ENCODE assay signal across 11 cellular contexts in the genomic region with DNA sequence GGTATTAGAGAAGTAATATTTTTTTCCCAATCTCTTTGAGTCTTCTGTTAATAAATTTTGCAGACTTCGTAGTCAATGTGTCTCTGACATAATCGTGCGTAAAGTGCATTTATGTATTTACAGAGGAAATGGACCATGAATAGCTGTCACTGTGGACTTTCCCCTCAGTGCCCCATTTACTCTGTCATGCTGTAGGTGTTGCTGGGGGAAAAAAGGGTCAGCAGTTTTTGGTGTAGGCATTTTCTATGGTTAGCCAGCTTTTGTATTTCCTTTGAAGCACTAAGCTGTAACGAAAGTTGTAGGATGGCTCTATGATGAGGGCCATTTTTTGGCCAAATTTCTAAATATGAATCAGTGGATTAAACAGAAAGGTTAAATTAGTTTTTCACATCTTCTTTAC.
DNase-seq lines count a peak whose midpoint lies in the region; ATAC-seq and TF ChIP-seq lines count a peak whose summit lies in the region.
"Had no signal": no experiment of that assay in that cellular context is flagged by ENCODE, and none has a peak within 500 bp of the region (broad histone marks: within the 10 kb centered on the region; RNA-seq: fewer than 3 reads in every experiment).

No MANE protein-coding gene starts in this region.

- H3K9me3 ChIP-seq in upper lobe of right lung, result no peaks in the 10 kb centered on the region

- H3K4me1 ChIP-seq in upper lobe of right lung, result no peaks in the 10 kb centered on the region

- no peaks in the 10 kb centered on the region for H3K36me3 ChIP-seq in upper lobe of right lung

- intact Hi-C loops in upper lobe of right lung (cut with DNase I), result no loop called here
- intact Hi-C loops in head of caudate nucleus (cut with DNase I), result no loop called here
- intact Hi-C loops in left colon (cut with DNase I, micrococcal nuclease), result no loop called here

- DNase-seq in dermis microvascular lymphatic vessel endothelial cell (ENCODE audit: low read depth in 2 of 2) (peak; percentile 1 to 4), upper lobe of right lung (no peak), head of caudate nucleus (no peak), left colon (no peak), HUDEP-2 (lab: John Stamatoyannopoulos, UW; ENCODE audit: unreplicated experiment in 76 of 76) (no peak)
- DNase-seq: GOT3; small intestine; stimulated activated naive CD8-positive, alpha-beta T cell treated with anti-CD3 and anti-CD28 coated beads, Interleukin-15, Interleukin-2, amounts not matched to agents 100 U/mL and 50 U/mL, for 24 hours had no signal

- H3K27me3 ChIP-seq in upper lobe of right lung, result no peaks in the 10 kb centered on the region

- no peak overlapping the region for H3K4me3 ChIP-seq in upper lobe of right lung

- peak; percentile 54 for ATAC-seq in GM18519 (IDR thresholded peaks at IDR 0.05; ENCODE audit: low FRiP score, unreplicated experiment)
- peak; percentile 66 for ATAC-seq in GM21528 (IDR thresholded peaks at IDR 0.05; ENCODE audit: low FRiP score, unreplicated experiment)
- ATAC-seq in HG03354 (IDR thresholded peaks at IDR 0.05; ENCODE audit: poor library complexity, severe bottlenecking, unreplicated experiment), result peak; percentile 62
- ATAC-seq in upper lobe of right lung, result no peak
- ATAC-seq in left colon, result no peak
- ATAC-seq: stimulated activated naive CD8-positive, alpha-beta T cell treated with anti-CD3 and anti-CD28 coated beads, Interleukin-15, Interleukin-2, amounts not matched to agents 100 U/mL and 50 U/mL, for 24 hours had no signal

- TF ChIP-seq CTCF in upper lobe of right lung (IDR thresholded peaks at IDR 0.05), result no peak

- H3K27ac ChIP-seq in upper lobe of right lung, result no peak overlapping the region

Comparison
In these comparisons a context has a peak if more than half of its experiments do, and no peak if none do; other contexts are left out.
1. ATAC-seq: peak in GM18519 (single experiment), GM21528 (single experiment) and HG03354 (single experiment); none in upper lobe of right lung (single experiment) and left colon (single experiment).
2. DNase-seq: peak in dermis microvascular lymphatic vessel endothelial cell (2 of 2); none in upper lobe of right lung (single experiment), head of caudate nucleus (0 of 42), left colon (0 of 2) and HUDEP-2 (0 of 76).